In the genomic region with DNA sequence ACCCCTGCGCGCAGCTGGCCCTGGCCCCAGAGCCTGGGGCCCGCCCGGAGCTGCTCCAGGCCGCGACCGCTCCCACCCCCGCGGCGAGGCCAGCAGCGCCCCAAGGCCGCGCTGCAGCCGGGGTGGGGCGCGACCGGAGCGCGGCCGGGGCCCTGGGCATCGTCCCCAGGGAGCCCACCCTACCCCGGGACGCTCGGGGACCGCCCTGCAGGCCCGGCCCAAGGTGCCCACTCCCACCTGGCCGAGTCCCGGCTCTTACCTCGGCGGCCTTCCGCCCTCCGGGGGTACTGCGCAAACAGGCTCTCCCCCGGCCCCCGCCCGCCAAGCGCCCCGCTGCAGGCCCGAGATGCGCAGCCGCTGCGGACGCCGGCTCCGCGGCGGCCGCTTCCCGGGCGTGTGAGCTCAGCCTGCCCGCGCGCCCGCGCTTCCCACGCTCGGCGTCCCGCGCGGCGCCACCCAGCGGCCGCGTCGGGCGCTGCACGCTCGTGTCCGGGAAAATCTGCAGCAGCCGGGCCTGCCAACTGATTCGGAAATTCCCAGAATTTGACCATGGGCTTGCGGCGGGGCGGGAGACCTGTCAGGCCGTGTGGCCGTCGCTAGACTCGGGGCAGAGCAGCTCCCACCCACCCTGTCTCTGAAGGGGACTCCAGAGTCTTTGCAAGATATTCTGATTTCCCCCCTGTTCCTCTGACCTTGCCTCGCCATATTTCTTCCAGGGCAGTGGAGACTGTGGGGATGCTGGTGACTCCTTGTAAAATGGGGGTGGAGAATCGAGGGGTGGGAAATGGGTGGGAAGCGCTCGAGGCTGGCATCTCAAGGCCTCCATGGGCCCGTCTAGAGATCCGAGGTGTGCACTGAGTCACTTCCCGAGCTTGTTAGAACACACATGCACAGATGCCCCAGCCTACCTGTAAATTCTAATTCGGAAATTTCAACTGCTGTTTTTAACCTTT, we compare ENCODE assay signal across 8 cellular contexts. TPM values are rescaled to one million over a fixed set of nuclear protein-coding genes. Genes with fewer than 3 reads are reported as not detected.
DNase-seq lines count a peak whose midpoint lies in the region; ATAC-seq lines count a peak whose summit lies in the region.

No MANE protein-coding gene starts in this region.

- peak overlapping the region; percentile 93 for H3K4me3 ChIP-seq in BLaER1

- peaks cover 8% of the 10 kb centered on the region; the same call in 1 of the 2 replicates for H4K20me1 ChIP-seq in BLaER1

- DNase-seq in NCI-H510A (lab: John Stamatoyannopoulos, UW) (peak; percentile 44), lung microvascular endothelial cell (ENCODE audit: low read depth in 2 of 2) (peak; percentile 80 to 87)
- peak; percentile 70 for DNase-seq in activated CD8-positive, alpha-beta T cell treated with anti-CD3 and anti-CD28 coated beads, Interleukin-2, amount 10 ng/mL, durations not matched to agents 7 days and 5 days
- DNase-seq in effector CD8-positive, alpha-beta T cell (lab: John Stamatoyannopoulos, UW): peak; percentile 60
- DNase-seq in stimulated activated CD4-positive, alpha-beta T cell treated with anti-CD3 and anti-CD28 coated beads, TNF-alpha, amount 100 ng/mL, for 4 hours (ENCODE audit: low read depth in 3 of 3): peak; percentile 37 to 58 (median 53)

- no peaks in the 10 kb centered on the region for H3K9me3 ChIP-seq in BLaER1

- H3K27me3 ChIP-seq in BLaER1: no peaks in the 10 kb centered on the region

- no peaks in the 10 kb centered on the region for H3K9me3 Mint-ChIP-seq in activated CD8-positive, alpha-beta T cell treated with anti-CD3 and anti-CD28 coated beads, Interleukin-2, amount 10 ng/mL, durations not matched to agents 7 days and 5 days (ENCODE audit: insufficient read depth)

- H3K27ac Mint-ChIP-seq in activated CD8-positive, alpha-beta T cell treated with anti-CD3 and anti-CD28 coated beads, Interleukin-2, amount 10 ng/mL, durations not matched to agents 7 days and 5 days: peak overlapping the region; percentile 86

- CTCF ChIA-PET in activated CD8-positive, alpha-beta T cell treated with anti-CD3 and anti-CD28 coated beads, Interleukin-2, amount 10 ng/mL, durations not matched to agents 7 days and 5 days (lab: Charles Lee): interaction anchor here (0.5 to 20.0 kb wide), 25 partner anchors 8 to 246 kb away, joined by 3 to 656 read pairs (median 7); no protein-coding TSS in a partner anchor

- H3K4me1 ChIP-seq in BLaER1: peaks cover 71% of the 10 kb centered on the region

- peaks cover 77% of the 10 kb centered on the region for H3K4me1 Mint-ChIP-seq in activated CD8-positive, alpha-beta T cell treated with anti-CD3 and anti-CD28 coated beads, Interleukin-2, amount 10 ng/mL, durations not matched to agents 7 days and 5 days (ENCODE audit: low read depth)

- POLR2A ChIA-PET in activated CD8-positive, alpha-beta T cell treated with anti-CD3 and anti-CD28 coated beads, Interleukin-2, amount 10 ng/mL, durations not matched to agents 7 days and 5 days (lab: Charles Lee): interaction anchor here (0.5 to 3.7 kb wide), 9 partner anchors 14 to 768 kb away, joined by 3 to 26 read pairs (median 8); no protein-coding TSS in a partner anchor

- ATAC-seq in GM18909 (IDR thresholded peaks at IDR 0.05; ENCODE audit: poor library complexity, unreplicated experiment) (peak; percentile 70), HG03139 (IDR thresholded peaks at IDR 0.05; ENCODE audit: unreplicated experiment) (peak; percentile 48)
- peak; percentile 69 for ATAC-seq in activated CD8-positive, alpha-beta T cell treated with anti-CD3 and anti-CD28 coated beads, Interleukin-2, amount 10 ng/mL, durations not matched to agents 7 days and 5 days

- H3K36me3 Mint-ChIP-seq in activated CD8-positive, alpha-beta T cell treated with anti-CD3 and anti-CD28 coated beads, Interleukin-2, amount 10 ng/mL, durations not matched to agents 7 days and 5 days (ENCODE audit: low read depth): peaks cover 36% of the 10 kb centered on the region

- peak overlapping the region; percentile 80 for H3K27ac ChIP-seq in BLaER1

- peak overlapping the region; percentile 97 for H3K4me2 ChIP-seq in BLaER1

- H3K27me3 Mint-ChIP-seq in activated CD8-positive, alpha-beta T cell treated with anti-CD3 and anti-CD28 coated beads, Interleukin-2, amount 10 ng/mL, durations not matched to agents 7 days and 5 days (ENCODE audit: low read depth): no peaks in the 10 kb centered on the region

- H3K9ac ChIP-seq in BLaER1: peak overlapping the region; percentile 87

- peak overlapping the region; percentile 93 for H3K4me3 Mint-ChIP-seq in activated CD8-positive, alpha-beta T cell treated with anti-CD3 and anti-CD28 coated beads, Interleukin-2, amount 10 ng/mL, durations not matched to agents 7 days and 5 days

- no peaks in the 10 kb centered on the region for H3K36me3 ChIP-seq in BLaER1

RNA-seq across cellular contexts. Expression of a gene that starts 41.9 kb away (rescaled TPM):
- total RNA-seq in activated CD8-positive, alpha-beta T cell treated with anti-CD3 and anti-CD28 coated beads, Interleukin-2, amount 10 ng/mL, durations not matched to agents 7 days and 5 days: not detected
- total RNA-seq in lung microvascular endothelial cell: 14.7 and 25.9 TPM in 2 replicates

Comparison
In these comparisons a context has a peak if more than half of its experiments do, and no peak if none do; other contexts are left out.
1. Peak in every context shown above with its lines: DNase-seq, ATAC-seq, H3K4me3 ChIP-seq and H3K27ac ChIP-seq.
2. RNA of a gene that starts 41.9 kb away (total RNA-seq): 14.7 to 25.9 TPM in lung microvascular endothelial cell; not detected in activated CD8-positive, alpha-beta T cell treated with anti-CD3 and anti-CD28 coated beads, Interleukin-2, amount 10 ng/mL, durations not matched to agents 7 days and 5 days; every median in the first group is over 10 times any median in the second.